Comparison of ENCODE assay signal across 20 cellular contexts in the genomic region with DNA sequence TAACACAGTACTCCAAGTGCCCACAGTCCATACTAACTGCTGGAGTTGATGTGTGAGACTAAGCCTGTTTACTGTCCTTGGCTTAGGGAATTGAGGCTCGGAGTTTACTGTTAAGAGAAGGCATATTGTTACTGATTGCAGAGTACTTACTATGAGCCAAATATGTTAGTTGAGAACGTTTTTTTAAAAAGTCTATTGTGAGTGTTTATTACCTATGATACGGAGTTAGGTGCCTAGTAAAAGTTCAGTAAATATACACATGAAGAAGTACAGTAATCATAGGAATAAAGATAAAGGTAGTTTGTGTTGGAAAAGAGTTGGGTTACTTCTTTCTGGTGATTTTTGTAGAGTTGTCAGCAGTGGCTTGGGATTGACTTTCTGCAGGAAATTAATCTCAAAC. TPM values are rescaled to one million over a fixed set of nuclear protein-coding genes. Genes with fewer than 3 reads are reported as not detected.
DNase-seq lines count a peak whose midpoint lies in the region; ATAC-seq, FAIRE-seq and TF ChIP-seq lines count a peak whose summit lies in the region.
"Had no signal": no experiment of that assay in that cellular context is flagged by ENCODE, and none has a peak within 500 bp of the region (broad histone marks: within the 10 kb centered on the region; RNA-seq: fewer than 3 reads in every experiment).

No MANE protein-coding gene starts in this region.

- H3K27me3 ChIP-seq in HepG2 (ENCODE audit: control insufficient read depth in 1 of 2, insufficient read depth in 2 of 2, low read length in 2 of 2) (no peaks in the 10 kb centered on the region), right lobe of liver (no peaks in the 10 kb centered on the region), K562 (ENCODE audit: control insufficient read depth in 2 of 2, insufficient read depth in 2 of 2, low read length in 2 of 2) (no peaks in the 10 kb centered on the region), transverse colon (no peaks in the 10 kb centered on the region), sigmoid colon (no peaks in the 10 kb centered on the region)
- H3K27me3 ChIP-seq: right atrium auricular region had no signal

- peaks cover 11% of the 10 kb centered on the region for H3K9me3 ChIP-seq in HepG2 (ENCODE audit: low read length)
- H3K9me3 ChIP-seq in right lobe of liver, result peaks cover 0 to 5% (median 0%) of the 10 kb centered on the region in 4 donors
- H3K9me3 ChIP-seq in K562 (replicated peaks; ENCODE audit: control insufficient read depth, insufficient read depth, low read depth, low read length), result peaks cover 5% of the 10 kb centered on the region; the same call in 1 of the 2 replicates
- peaks cover 3 to 6% of the 10 kb centered on the region in 2 donors for H3K9me3 ChIP-seq in transverse colon
- peaks cover 0 to 2% (median 0%) of the 10 kb centered on the region in 4 donors for H3K9me3 ChIP-seq in sigmoid colon

- DNase-seq in HepG2 (ENCODE audit: low spot score) (no peak), right lobe of liver (no peak), HFFc6 (no peak), K562 (ENCODE audit: extremely low read depth in 1 of 4, low spot score in 3 of 4) (no peak), transverse colon (no peak), sigmoid colon (no peak), SW 1271 (lab: John Stamatoyannopoulos, UW) (no peak)
- DNase-seq: activated effector memory CD4-positive, alpha-beta T cell treated with Interleukin-2 at 50 U/mL for 16 hours; amniotic stem cell; effector memory CD4-positive, alpha-beta T cell; HCEC 1CT; head of caudate nucleus; NCI-H1436; NCI-H2171 treated with DMSO at 0.1 percent for 48 hours; NCI-H748 treated with DMSO at 0.1 percent for 48 hours had no signal

- no peak for TF ChIP-seq POLR2A in HepG2 (IDR thresholded peaks at IDR 0.05; ENCODE audit: insufficient read depth in 1 of 2, low read depth in 2 of 2, low read length in 2 of 2)
- TF ChIP-seq POLR2A in right lobe of liver (IDR thresholded peaks at IDR 0.05), result no peak
- no peak for TF ChIP-seq POLR2A in K562 (conservative IDR thresholded peaks at IDR 0.05)
- TF ChIP-seq POLR2A in transverse colon (IDR thresholded peaks at IDR 0.05), result no peak
- no peak for TF ChIP-seq POLR2A in sigmoid colon (IDR thresholded peaks at IDR 0.05)

- H3K36me3 ChIP-seq in HepG2 (replicated peaks in 1 of 2; ENCODE audit: control insufficient read depth in 1 of 2, insufficient read depth in 2 of 2, low read length in 2 of 2), result no peaks in the 10 kb centered on the region; a peak in 1 of 5 replicates
- H3K36me3 ChIP-seq in right lobe of liver, result no peaks in the 10 kb centered on the region
- no peaks in the 10 kb centered on the region; the same call in 2 of the 3 replicates for H3K36me3 ChIP-seq in K562 (ENCODE audit: control insufficient read depth, insufficient read depth, low read length)
- H3K36me3 ChIP-seq in transverse colon, result peaks cover 0 to 9% (median 0%) of the 10 kb centered on the region in 4 donors
- no peaks in the 10 kb centered on the region for H3K36me3 ChIP-seq in sigmoid colon

- in situ Hi-C loops in HepG2 (cut with HindIII; ENCODE audit: extremely low pct_ligation_motif_present, low pct_unique_long_range_greater_than_20kb), result no loop called here
- in situ Hi-C loops in K562 (cut with MboI), result no loop called here
- in situ Hi-C loops in transverse colon (cut with MboI; ENCODE audit: low pct_ligation_motif_present in 1 of 4, low pct_unique_long_range_greater_than_20kb in 1 of 4, low sequenced_read_pairs in 3 of 4), result no loop called here

- no peaks in the 10 kb centered on the region for H3K9me1 ChIP-seq in K562 (ENCODE audit: control insufficient read depth, insufficient read depth, low read length)

- H4K20me1 ChIP-seq in HepG2 (ENCODE audit: insufficient read depth, low read length), result peaks cover 23% of the 10 kb centered on the region
- no peaks in the 10 kb centered on the region for H4K20me1 ChIP-seq in K562 (replicated peaks; ENCODE audit: control insufficient read depth, insufficient read depth, low read length)

- H3K9me3 Mint-ChIP-seq in HFFc6, result peaks cover 20% of the 10 kb centered on the region

- TF ChIP-seq EP300 in HepG2 (IDR thresholded peaks at IDR 0.05; ENCODE audit: low read depth in 2 of 2, low read length in 2 of 2), result no peak
- TF ChIP-seq EP300 in HepG2 (CRISPR knock-in tag; IDR thresholded peaks at IDR 0.05; ENCODE audit: borderline replicate concordance), result no peak
- no peak for TF ChIP-seq EP300 in K562 (IDR thresholded peaks at IDR 0.05; ENCODE audit: low read length)
- TF ChIP-seq EP300 in transverse colon (IDR thresholded peaks at IDR 0.05; ENCODE audit: low read depth), result no peak
- no peak for TF ChIP-seq EP300 in sigmoid colon (IDR thresholded peaks at IDR 0.05)

- POLR2A ChIA-PET in HepG2 (lab: Yijun Ruan, JAX) (no interaction called here), K562 (lab: Yijun Ruan, JAX) (interaction anchor here (2.1 kb wide), 1 partner anchor 9 kb away, joined by 6 read pairs; no protein-coding TSS in a partner anchor)

- H3K4me1 ChIP-seq in HepG2 (ENCODE audit: insufficient read depth, low read length), result peaks cover 48% of the 10 kb centered on the region
- peaks cover 0 to 12% (median 5%) of the 10 kb centered on the region in 4 donors for H3K4me1 ChIP-seq in right lobe of liver
- H3K4me1 ChIP-seq in K562 (replicated peaks in 1 of 2; ENCODE audit: control insufficient read depth in 2 of 2, insufficient read depth in 2 of 2, low read length in 2 of 2), result peaks cover 9 to 45% of the 10 kb centered on the region in 2 experiments; a peak in 4 of 5 replicates
- H3K4me1 ChIP-seq in transverse colon, result peaks cover 4 to 31% (median 8%) of the 10 kb centered on the region in 4 donors
- peaks cover 0 to 36% (median 22%) of the 10 kb centered on the region in 4 donors for H3K4me1 ChIP-seq in sigmoid colon

- H3K4me3 Mint-ChIP-seq in HFFc6, result no peak overlapping the region
- H3K4me3 Mint-ChIP-seq: central memory CD8-positive, alpha-beta T cell; memory B cell had no signal

- intact Hi-C loops in HepG2 (cut with micrococcal nuclease; ENCODE audit: unreplicated experiment), result no loop called here
- intact Hi-C loops in right lobe of liver (cut with DNase I), result no loop called here
- intact Hi-C loops in K562 (cut with micrococcal nuclease), result no loop called here
- intact Hi-C loops in transverse colon (cut with DNase I; ENCODE audit: low total_unique reads), result no loop called here
- intact Hi-C loops in sigmoid colon (cut with DNase I), result no loop called here

- CTCF ChIA-PET in HepG2 (lab: Yijun Ruan, JAX; ENCODE audit: low intra/inter-chr PET ratio, low total read pairs), result no interaction called here
- CTCF ChIA-PET in K562 (lab: Yijun Ruan, JAX; ENCODE audit: low intra/inter-chr PET ratio), result no interaction called here

- TF ChIP-seq CTCF in HepG2 (CRISPR knock-in tag; IDR thresholded peaks at IDR 0.05) (no peak), right lobe of liver (IDR thresholded peaks at IDR 0.05) (no peak), HFFc6 (IDR thresholded peaks at IDR 0.05) (no peak), K562 (IDR thresholded peaks at IDR 0.05 in 2 of 3, conservative IDR thresholded peaks at IDR 0.05 in 1 of 3; ENCODE audit: insufficient read depth in 2 of 3, low read depth in 1 of 3, low read length in 3 of 3) (no peak), transverse colon (IDR thresholded peaks at IDR 0.05) (no peak), sigmoid colon (IDR thresholded peaks at IDR 0.05) (no peak)

- H3K36me3 Mint-ChIP-seq in HFFc6 (ENCODE audit: low read depth), result peaks cover 32% of the 10 kb centered on the region

- H2AFZ ChIP-seq in HepG2 (ENCODE audit: low read length) (no peak overlapping the region), K562 (ENCODE audit: low read depth, low read length) (0 out of 2 replicates have a peak overlapping the region, but pooled peaks have one; percentile 5)

- WGBS in HepG2 (ENCODE audit: low lambda C conversion rate), result 89% methylated on average over 3 of the region's 3 CpGs
- 73% methylated on average over 3 of the region's 3 CpGs for WGBS in right lobe of liver (ENCODE audit: insufficient coverage, low coverage, low lambda C conversion rate, missing lambda C conversion rate)
- WGBS in K562 (ENCODE audit: insufficient coverage, low coverage, missing lambda C conversion rate), result 63% methylated on average over 3 of the region's 3 CpGs
- 33 to 45% methylated on average over 2 to 3 of the region's 3 CpGs for WGBS in transverse colon (ENCODE audit: low coverage in 1 of 2), 2 donors
- 11 to 53% methylated on average over 3 of the region's 3 CpGs for WGBS in sigmoid colon, 2 donors

- BruUV-seq in HepG2 (replicated peaks; lab: Mats Ljungman, UMichigan), result no TSS peak
- no TSS peak for BruUV-seq in K562 (replicated peaks; lab: Mats Ljungman, UMichigan)

- no peak overlapping the region for H3K4me2 ChIP-seq in HepG2 (ENCODE audit: low read depth, low read length)
- H3K4me2 ChIP-seq in K562 (ENCODE audit: insufficient read depth, low read length), result peak overlapping the region; percentile 9

- H3K79me2 ChIP-seq in HepG2 (ENCODE audit: insufficient read depth, low read length) (peaks cover 89% of the 10 kb centered on the region), K562 (ENCODE audit: control insufficient read depth, insufficient read depth, low read length) (peaks cover 83% of the 10 kb centered on the region)

- H3K27me3 Mint-ChIP-seq in HFFc6 (ENCODE audit: insufficient read depth), result no peaks in the 10 kb centered on the region

- peaks cover 24% of the 10 kb centered on the region for H3K4me1 Mint-ChIP-seq in HFFc6 (ENCODE audit: low read depth)
- H3K4me1 Mint-ChIP-seq: memory B cell had no signal

- peak overlapping the region; percentile 33 for H3K27ac ChIP-seq in HepG2 (ENCODE audit: extremely low read length, insufficient read depth, low read length)
- no peak overlapping the region for H3K27ac ChIP-seq in right lobe of liver
- peak overlapping the region; percentile 50; the same call in 1 of the 3 replicates for H3K27ac ChIP-seq in K562 (ENCODE audit: extremely low read depth, low read depth, low read length)
- H3K27ac ChIP-seq in transverse colon, result peak overlapping the region in 3 of 4 donors; percentile 4 to 72 (median 68)
- no peak overlapping the region for H3K27ac ChIP-seq in sigmoid colon
- H3K27ac ChIP-seq: right atrium auricular region had no signal

- FAIRE-seq in HepG2 (lab: Jason Lieb, UNC) (no peak), K562 (lab: Jason Lieb, UNC) (no peak)
- FAIRE-seq: TTC549 had no signal

- H3K4me3 ChIP-seq in HepG2 (replicated peaks in 1 of 3; ENCODE audit: insufficient read depth in 1 of 3, low read depth in 2 of 3, low read length in 3 of 3) (no peak overlapping the region), right lobe of liver (no peak overlapping the region), K562 (no peak overlapping the region), transverse colon (no peak overlapping the region), sigmoid colon (no peak overlapping the region)
- H3K4me3 ChIP-seq: right atrium auricular region had no signal

- H3K9ac ChIP-seq in HepG2 (ENCODE audit: insufficient read depth, low read depth, low read length), result no peak overlapping the region
- 0 out of 4 replicates have a peak overlapping the region, but pooled peaks of 1 of the 2 experiments have one; percentile 3 for H3K9ac ChIP-seq in K562 (ENCODE audit: insufficient read depth in 1 of 2, low read depth in 2 of 2, low read length in 2 of 2)

- TF ChIP-seq RAD21 in HepG2 (CRISPR knock-in tag; IDR thresholded peaks at IDR 0.05) (no peak), K562 (CRISPR knock-in tag; conservative IDR thresholded peaks at IDR 0.05 in 1 of 2, IDR thresholded peaks at IDR 0.05 in 1 of 2) (no peak)

- ATAC-seq in HepG2 (no peak), right lobe of liver (no peak), K562 (no peak), HG03135 (IDR thresholded peaks at IDR 0.05; ENCODE audit: unreplicated experiment) (no peak)

- peak overlapping the region; percentile 47 for H3K27ac Mint-ChIP-seq in HFFc6
- H3K27ac Mint-ChIP-seq: memory B cell had no signal

RNA-seq across cellular contexts. Expression of a gene that starts 25.4 kb away (rescaled TPM):
- 32.3 and 43.9 TPM in 2 replicates for total RNA-seq in HepG2 (2016; rRNA removed; fragmentation: Illumina TruSeq; extraction: Trizol)
- 46.2 and 52.2 TPM in 2 replicates for total RNA-seq in HepG2 (2016; cell fraction: cytosol; rRNA removed; fragmentation: Illumina TruSeq; extraction: Trizol; ENCODE audit: low read depth)
- total RNA-seq in HepG2 (2016; cell fraction: insoluble cytoplasmic fraction; rRNA removed; fragmentation: Illumina TruSeq; extraction: Trizol), result 26.3 and 43.8 TPM in 2 replicates
- 73.9 and 84.0 TPM in 2 replicates for total RNA-seq in HepG2 (2016; cell fraction: membrane; rRNA removed; fragmentation: Illumina TruSeq; extraction: Trizol)
- total RNA-seq in HepG2 (2016; cell fraction: nucleus; rRNA removed; fragmentation: Illumina TruSeq; extraction: Trizol), result 34.9 and 38.5 TPM in 2 replicates
- 57.8 and 58.7 TPM in 2 replicates for polyA plus RNA-seq in HepG2 (2011; rRNA removed)
- 49.3 and 50.7 TPM in 2 replicates for polyA plus RNA-seq in HepG2 (2011; cell fraction: cytosol; rRNA removed)
- 53.8 and 60.6 TPM in 2 replicates for polyA plus RNA-seq in HepG2 (2011; cell fraction: nucleus; rRNA removed)
- polyA plus RNA-seq in HepG2 (2012), result 60.3 and 61.1 TPM in 2 replicates
- 58.2 and 74.1 TPM in 2 replicates for polyA plus RNA-seq in HepG2 (2016; cell fraction: cytosol; fragmentation: Illumina TruSeq; extraction: Trizol; ENCODE audit: low read depth)
- 57.0 and 68.2 TPM in 2 replicates for polyA plus RNA-seq in HepG2 (2016; cell fraction: insoluble cytoplasmic fraction; fragmentation: Illumina TruSeq; extraction: Trizol; ENCODE audit: low read depth)
- 93.8 and 103 TPM in 2 replicates for polyA plus RNA-seq in HepG2 (2016; cell fraction: membrane; fragmentation: Illumina TruSeq; extraction: Trizol; ENCODE audit: low read depth)
- polyA plus RNA-seq in HepG2 (2016; cell fraction: nucleus; fragmentation: Illumina TruSeq; extraction: Trizol; ENCODE audit: insufficient read depth, low read depth), result 95.3 and 97.7 TPM in 2 replicates
- 21.3 and 56.1 TPM in 2 replicates for polyA minus RNA-seq in HepG2 (2011; rRNA and poly(A)+ RNA removed; ENCODE audit: low replicate concordance)
- polyA minus RNA-seq in HepG2 (2011; cell fraction: cytosol; rRNA and poly(A)+ RNA removed), result 36.5 and 37.9 TPM in 2 replicates
- 56.4 and 57.4 TPM in 2 replicates for polyA minus RNA-seq in HepG2 (2011; cell fraction: nucleus; rRNA and poly(A)+ RNA removed)
- 10 to 100 TPM; 10.2 to 18.8 (median 11.1) TPM for total RNA-seq in right lobe of liver
- 10 to 100 TPM; 21.7 to 31.3 (median 28.0) TPM for total RNA-seq in HFFc6 (2021; fragmentation: NEBNext Ultra II Directional; extraction: Animal tissue kit (Norgen Biotek cat#: 25700))
- total RNA-seq in K562 (2011; cell fraction: chromatin; rRNA removed; ENCODE audit: low replicate concordance), result 26.9 and 43.7 TPM in 2 replicates
- 26.5 and 31.6 TPM in 2 replicates for total RNA-seq in K562 (2011; cell fraction: nucleolus; rRNA removed)
- 33.2 and 34.4 TPM in 2 replicates for total RNA-seq in K562 (2011; cell fraction: nucleoplasm; rRNA removed)
- 30.4 and 32.4 TPM in 2 replicates for total RNA-seq in K562 (2014; rRNA removed)
- total RNA-seq in K562 (2014; rRNA removed; fragmentation: Illumina TruSeq; extraction: Trizol), result 10.6 and 15.5 TPM in 2 replicates
- 17.2 and 18.8 TPM in 2 replicates for total RNA-seq in K562 (2015; rRNA removed; fragmentation: Illumina TruSeq; extraction: Trizol)
- total RNA-seq in K562 (2021), result 35.3 and 37.7 TPM in 2 replicates
- 19.1 and 25.1 TPM in 2 replicates for polyA plus RNA-seq in K562 (2011; rRNA removed)
- 16.8 and 30.1 TPM in 2 replicates for polyA plus RNA-seq in K562 (2011; cell fraction: cytosol; rRNA removed)
- polyA plus RNA-seq in K562 (2011; cell fraction: nucleus; rRNA removed), result 43.0 and 43.6 TPM in 2 replicates
- 24.0 and 31.0 TPM in 2 replicates for polyA plus RNA-seq in K562 (2012)
- 20.1 and 21.0 TPM in 2 replicates for polyA plus RNA-seq in K562 (2014; fragmentation: Illumina TruSeq; extraction: Trizol)
- 10 to 100 TPM in 1 of 2 experiments, 1 to 10 TPM in 1; 9.5 to 20.0 TPM for polyA plus RNA-seq in K562 (2014; fragmentation: Nextera tagmentation; extraction: Ambion mirVana)
- polyA plus RNA-seq in K562 (2014; rRNA removed), result 21.8 and 23.9 TPM in 2 replicates
- polyA minus RNA-seq in K562 (2011; rRNA and poly(A)+ RNA removed), result 17.3 and 24.2 TPM in 2 replicates
- 20.2 and 22.4 TPM in 2 replicates for polyA minus RNA-seq in K562 (2011; cell fraction: cytosol; rRNA and poly(A)+ RNA removed)
- 21.8 and 24.4 TPM in 2 replicates for polyA minus RNA-seq in K562 (2011; cell fraction: nucleus; rRNA and poly(A)+ RNA removed)
- 10 to 100 TPM; 28.5 to 58.4 (median 40.4) TPM for total RNA-seq in transverse colon
- total RNA-seq in sigmoid colon, result 10 to 100 TPM; 16.9 to 33.0 (median 22.3) TPM
- 10 to 100 TPM; 10.6 to 12.2 (median 11.4) TPM for polyA plus RNA-seq in sigmoid colon

RNA-seq across cellular contexts. Expression of a gene that starts 39.3 kb away (rescaled TPM):
- 59.6 and 65.2 TPM in 2 replicates for total RNA-seq in HepG2 (2016; rRNA removed; fragmentation: Illumina TruSeq; extraction: Trizol)
- 39.7 and 43.0 TPM in 2 replicates for total RNA-seq in HepG2 (2016; cell fraction: cytosol; rRNA removed; fragmentation: Illumina TruSeq; extraction: Trizol; ENCODE audit: low read depth)
- 53.3 and 75.1 TPM in 2 replicates for total RNA-seq in HepG2 (2016; cell fraction: insoluble cytoplasmic fraction; rRNA removed; fragmentation: Illumina TruSeq; extraction: Trizol)
- total RNA-seq in HepG2 (2016; cell fraction: membrane; rRNA removed; fragmentation: Illumina TruSeq; extraction: Trizol), result 30.0 and 33.1 TPM in 2 replicates
- 99.3 and 116 TPM in 2 replicates for total RNA-seq in HepG2 (2016; cell fraction: nucleus; rRNA removed; fragmentation: Illumina TruSeq; extraction: Trizol)
- 305 and 306 TPM in 2 replicates for polyA plus RNA-seq in HepG2 (2011; rRNA removed)
- polyA plus RNA-seq in HepG2 (2011; cell fraction: cytosol; rRNA removed), result 138 and 145 TPM in 2 replicates
- polyA plus RNA-seq in HepG2 (2011; cell fraction: nucleus; rRNA removed), result 679 and 865 TPM in 2 replicates
- polyA plus RNA-seq in HepG2 (2012), result 137 and 153 TPM in 2 replicates
- 19.6 and 23.0 TPM in 2 replicates for polyA plus RNA-seq in HepG2 (2016; cell fraction: cytosol; fragmentation: Illumina TruSeq; extraction: Trizol; ENCODE audit: low read depth)
- polyA plus RNA-seq in HepG2 (2016; cell fraction: insoluble cytoplasmic fraction; fragmentation: Illumina TruSeq; extraction: Trizol; ENCODE audit: low read depth), result 81.5 and 84.5 TPM in 2 replicates
- 29.2 and 35.3 TPM in 2 replicates for polyA plus RNA-seq in HepG2 (2016; cell fraction: membrane; fragmentation: Illumina TruSeq; extraction: Trizol; ENCODE audit: low read depth)
- polyA plus RNA-seq in HepG2 (2016; cell fraction: nucleus; fragmentation: Illumina TruSeq; extraction: Trizol; ENCODE audit: insufficient read depth, low read depth), result 510 and 518 TPM in 2 replicates
- 88.4 and 308 TPM in 2 replicates for polyA minus RNA-seq in HepG2 (2011; rRNA and poly(A)+ RNA removed; ENCODE audit: low replicate concordance)
- 73.9 and 99.1 TPM in 2 replicates for polyA minus RNA-seq in HepG2 (2011; cell fraction: cytosol; rRNA and poly(A)+ RNA removed)
- polyA minus RNA-seq in HepG2 (2011; cell fraction: nucleus; rRNA and poly(A)+ RNA removed), result 316 and 324 TPM in 2 replicates
- total RNA-seq in right lobe of liver, result 10 to 100 TPM; 23.2 to 69.5 (median 48.3) TPM
- 10 to 100 TPM; 32.1 to 39.8 (median 37.3) TPM for total RNA-seq in HFFc6 (2021; fragmentation: NEBNext Ultra II Directional; extraction: Animal tissue kit (Norgen Biotek cat#: 25700))
- total RNA-seq in K562 (2011; cell fraction: chromatin; rRNA removed; ENCODE audit: low replicate concordance), result 271 and 313 TPM in 2 replicates
- 146 and 158 TPM in 2 replicates for total RNA-seq in K562 (2011; cell fraction: nucleolus; rRNA removed)
- total RNA-seq in K562 (2011; cell fraction: nucleoplasm; rRNA removed), result 157 and 158 TPM in 2 replicates
- 19.6 and 35.1 TPM in 2 replicates for total RNA-seq in K562 (2014; rRNA removed)
- 32.2 and 34.7 TPM in 2 replicates for total RNA-seq in K562 (2014; rRNA removed; fragmentation: Illumina TruSeq; extraction: Trizol)
- total RNA-seq in K562 (2015; rRNA removed; fragmentation: Illumina TruSeq; extraction: Trizol), result 20.0 and 28.0 TPM in 2 replicates
- total RNA-seq in K562 (2021), result 81.3 and 94.3 TPM in 2 replicates
- polyA plus RNA-seq in K562 (2011; rRNA removed), result 119 and 126 TPM in 2 replicates
- polyA plus RNA-seq in K562 (2011; cell fraction: cytosol; rRNA removed), result 89.5 and 105 TPM in 2 replicates
- 307 and 327 TPM in 2 replicates for polyA plus RNA-seq in K562 (2011; cell fraction: nucleus; rRNA removed)
- 42.5 and 56.4 TPM in 2 replicates for polyA plus RNA-seq in K562 (2012)
- 47.6 and 59.0 TPM in 2 replicates for polyA plus RNA-seq in K562 (2014; fragmentation: Illumina TruSeq; extraction: Trizol)
- 10 to 100 TPM; 12.7 to 16.2 TPM for polyA plus RNA-seq in K562 (2014; fragmentation: Nextera tagmentation; extraction: Ambion mirVana)
- 52.2 and 57.4 TPM in 2 replicates for polyA plus RNA-seq in K562 (2014; rRNA removed)
- 114 and 147 TPM in 2 replicates for polyA minus RNA-seq in K562 (2011; rRNA and poly(A)+ RNA removed)
- 38.2 and 42.9 TPM in 2 replicates for polyA minus RNA-seq in K562 (2011; cell fraction: cytosol; rRNA and poly(A)+ RNA removed)
- polyA minus RNA-seq in K562 (2011; cell fraction: nucleus; rRNA and poly(A)+ RNA removed), result 63.0 and 94.5 TPM in 2 replicates
- 100 to 1,000 TPM in 1 of 4 donors, 10 to 100 TPM in 3; 29.1 to 112 (median 42.6) TPM for total RNA-seq in transverse colon
- total RNA-seq in sigmoid colon, result 10 to 100 TPM; 15.1 to 40.7 (median 24.6) TPM
- 10 to 100 TPM in 2 of 3 donors, 1 to 10 TPM in 1; 6.2 to 20.3 (median 13.8) TPM for polyA plus RNA-seq in sigmoid colon

Comparison
In these comparisons a context has a peak if more than half of its experiments do, and no peak if none do; other contexts are left out.
1. H3K27ac ChIP-seq: peak in HepG2 (single experiment), K562 (single experiment) and transverse colon (3 of 4); none in right lobe of liver (0 of 3) and sigmoid colon (0 of 4).